In the genomic region with DNA sequence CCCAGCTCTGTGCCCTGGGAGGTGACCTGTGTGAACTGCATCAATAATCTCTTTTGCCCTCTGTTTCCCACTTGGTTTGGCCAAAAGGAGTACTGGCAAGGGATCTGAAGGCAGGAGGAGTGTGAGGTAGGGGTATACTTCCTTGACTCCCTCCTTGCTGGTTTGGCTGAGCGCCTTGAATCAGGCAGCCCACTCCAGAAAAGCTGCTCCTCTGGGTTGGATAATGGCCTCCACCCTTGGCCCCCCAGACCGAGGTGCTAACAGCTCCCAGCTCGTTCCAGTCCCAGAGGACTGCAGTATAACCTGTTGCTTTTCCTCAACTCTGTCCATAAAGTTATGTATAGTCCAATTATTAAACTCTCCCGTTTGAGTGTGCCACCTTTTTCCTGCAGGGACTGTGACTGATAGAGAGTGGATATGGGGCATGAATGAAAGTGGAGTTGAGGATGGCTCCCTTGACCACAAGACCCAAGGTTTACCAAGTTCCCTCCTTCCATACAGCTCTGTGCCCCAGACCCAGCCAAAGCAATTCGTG, we compare ENCODE assay signal across 25 cellular contexts.
"Had no signal": no experiment of that assay in that cellular context is flagged by ENCODE, and none has a peak within 500 bp of the region (broad histone marks: within the 10 kb centered on the region; RNA-seq: fewer than 3 reads in every experiment).

No MANE protein-coding gene starts in this region.

- DNase-seq: naive thymus-derived CD8-positive, alpha-beta T cell; nephron progenitor cell; occipital lobe; pancreas; retina; right cardiac atrium; right lobe of liver; sigmoid colon; small intestine; stimulated activated CD4-positive, alpha-beta T cell treated with anti-CD3 and anti-CD28 coated beads, Interleukin-15, amount 100 ng/mL, for 24 hours; stimulated activated CD4-positive, alpha-beta T cell treated with anti-CD3 and anti-CD28 coated beads, Interleukin-2, amount 100 ng/mL, for 24 hours; stimulated activated CD4-positive, alpha-beta T cell treated with anti-CD3 and anti-CD28 coated beads, Interleukin-2, amount 100 ng/mL, for 48 hours; stimulated activated CD4-positive, alpha-beta T cell treated with anti-CD3 and anti-CD28 coated beads, Interleukin-4, amount 100 ng/mL, for 24 hours; stimulated activated naive B cell treated with anti-CD40 and anti-IgM and Interleukin-4, amounts not matched to agents 10 μg/mL and 1 μg/mL and 100 μg/mL, for 72 hours; stimulated activated naive CD4-positive, alpha-beta T cell treated with Interleukin-2 at 50 U/mL for 16 hours; stomach; trophoblast cell; upper lobe of left lung had no signal

- H3K27me3 ChIP-seq: pancreas, right lobe of liver, sigmoid colon, thyroid gland, tibial nerve, upper lobe of left lung, vagina had no signal

- H3K36me3 ChIP-seq: pancreas, prostate gland, right lobe of liver, sigmoid colon, stomach, thoracic aorta, thyroid gland, tibial nerve, upper lobe of left lung, vagina had no signal

- H3K27ac ChIP-seq: pancreas, prostate gland, right lobe of liver, sigmoid colon, stomach, thoracic aorta, thyroid gland, tibial nerve, upper lobe of left lung, vagina had no signal

- FAIRE-seq: pancreas, small intestine, urothelium cell line had no signal

- H3K4me3 ChIP-seq: pancreas, prostate gland, right lobe of liver, sigmoid colon, stomach, thoracic aorta, thyroid gland, tibial nerve, upper lobe of left lung, vagina had no signal

- H3K4me1 ChIP-seq: prostate gland, right lobe of liver, sigmoid colon, stomach, thyroid gland, tibial nerve, upper lobe of left lung, vagina had no signal

- H3K9me3 ChIP-seq: pancreas, prostate gland, right lobe of liver, sigmoid colon, stomach, thoracic aorta, thyroid gland, tibial nerve, upper lobe of left lung, vagina had no signal

- ATAC-seq: naive thymus-derived CD8-positive, alpha-beta T cell; pancreas; right cardiac atrium; right lobe of liver; stimulated activated effector memory CD8-positive, alpha-beta T cell treated with anti-CD3 and anti-CD28 coated beads, Interleukin-12 subunit alpha, Interleukin-12 subunit beta, amount 100 ng/mL, for 72 hours; stimulated activated naive B cell treated with anti-CD40 and anti-IgM and Interleukin-4, amounts not matched to agents 10 μg/mL and 1 μg/mL and 100 μg/mL, for 72 hours had no signal
